Comparison of ENCODE assay signal across 16 cellular contexts in genomic region chr17:58648236-58648635, GRCh38. TPM values are rescaled to one million over a fixed set of nuclear protein-coding genes. Genes with fewer than 3 reads are reported as not detected.
A peak's percentile ranks its signal among the peaks of the same experiment; 100 is the strongest.
DNase-seq lines count a peak whose midpoint lies in the region; ATAC-seq lines count a peak whose summit lies in the region.
"Had no signal": no experiment of that assay in that cellular context is flagged by ENCODE, and none has a peak within 500 bp of the region (broad histone marks: within the 10 kb centered on the region; RNA-seq: fewer than 3 reads in every experiment).

No MANE protein-coding gene starts in this region.

- H3K9me3 ChIP-seq in SJCRH30 (replicated peaks): no peaks in the 10 kb centered on the region
- H3K9me3 ChIP-seq: HAP-1 had no signal

- no peak overlapping the region for H3K4me3 ChIP-seq in SJCRH30
- H3K4me3 ChIP-seq: HAP-1, PC-9 had no signal

- DNase-seq in activated naive CD4-positive, alpha-beta T cell treated with anti-CD3 and anti-CD28 coated beads, Interleukin-2, amount 50 U/mL, for 72 hours (ENCODE audit: low spot score in 2 of 2): no peak
- DNase-seq in activated naive CD4-positive, alpha-beta T cell treated with Interleukin-2 at 50 U/mL for 16 hours: no peak
- DNase-seq in SJCRH30: peak; percentile 76 to 88
- DNase-seq in kidney glomerular epithelial cell (lab: John Stamatoyannopoulos, UW): peak; percentile 4
- no peak for DNase-seq in stimulated activated naive CD8-positive, alpha-beta T cell treated with anti-CD3 and anti-CD28 coated beads, Interleukin-15, Interleukin-2, amounts not matched to agents 100 U/mL and 50 U/mL, for 24 hours
- no peak for DNase-seq in NCI-H1092 (lab: John Stamatoyannopoulos, UW)
- DNase-seq in activated effector memory CD4-positive, alpha-beta T cell treated with anti-CD3 and anti-CD28 coated beads, Interleukin-2, amount 50 U/mL, for 16 hours: no peak
- DNase-seq: C1 segment of cervical spinal cord, GF-D8, KBM-7, NCI-H510A treated with DMSO at 0.1 percent for 48 hours, NCI-H82, PC-9 had no signal

- H3K27ac Mint-ChIP-seq in activated naive CD4-positive, alpha-beta T cell treated with anti-CD3 and anti-CD28 coated beads, Interleukin-2, amount 50 U/mL, for 72 hours: no peak overlapping the region

- no peaks in the 10 kb centered on the region for H3K27me3 ChIP-seq in SJCRH30

- H3K36me3 ChIP-seq in SJCRH30: no peaks in the 10 kb centered on the region
- H3K36me3 ChIP-seq: HAP-1 had no signal

- ATAC-seq in activated naive CD4-positive, alpha-beta T cell treated with anti-CD3 and anti-CD28 coated beads, Interleukin-2, amount 50 U/mL, for 72 hours: peak; percentile 40 to 50
- peak; percentile 52 for ATAC-seq in stimulated activated naive CD8-positive, alpha-beta T cell treated with anti-CD3 and anti-CD28 coated beads, Interleukin-15, Interleukin-2, amounts not matched to agents 100 U/mL and 50 U/mL, for 24 hours
- no peak for ATAC-seq in GM19463 (IDR thresholded peaks at IDR 0.05; ENCODE audit: unreplicated experiment)

- H3K36me3 Mint-ChIP-seq in activated naive CD4-positive, alpha-beta T cell treated with anti-CD3 and anti-CD28 coated beads, Interleukin-2, amount 50 U/mL, for 72 hours: no peaks in the 10 kb centered on the region

- peaks cover 10% of the 10 kb centered on the region for H3K4me1 ChIP-seq in SJCRH30
- H3K4me1 ChIP-seq: HAP-1 had no signal

- peak overlapping the region; percentile 88 for H3K27ac ChIP-seq in SJCRH30
- H3K27ac ChIP-seq: HL-60, PC-9 had no signal

- H3K9me3 Mint-ChIP-seq in activated naive CD4-positive, alpha-beta T cell treated with anti-CD3 and anti-CD28 coated beads, Interleukin-2, amount 50 U/mL, for 72 hours: no peaks in the 10 kb centered on the region

RNA-seq across cellular contexts. Expression of gene TEX14, which starts 43.6 kb away (rescaled TPM):
- under 1 TPM; 0.18 to 0.98 TPM for total RNA-seq in activated naive CD4-positive, alpha-beta T cell treated with anti-CD3 and anti-CD28 coated beads, Interleukin-2, amount 50 U/mL, for 72 hours
- 2.4 and 3.4 TPM in 2 replicates for total RNA-seq in SJCRH30 (2014; rRNA removed; shearing (Covaris generic))

RNA-seq across cellular contexts. Expression of gene RAD51C, which starts 44.2 kb away (rescaled TPM):
- 10 to 100 TPM; 73.7 to 85.5 TPM for total RNA-seq in activated naive CD4-positive, alpha-beta T cell treated with anti-CD3 and anti-CD28 coated beads, Interleukin-2, amount 50 U/mL, for 72 hours
- total RNA-seq in SJCRH30 (2014; rRNA removed; shearing (Covaris generic)): 71.5 and 91.2 TPM in 2 replicates

Comparison
In these comparisons a context has a peak if more than half of its experiments do, and no peak if none do; other contexts are left out.
1. DNase-seq: peak in SJCRH30 (2 of 2) and kidney glomerular epithelial cell (single experiment); none in activated naive CD4-positive, alpha-beta T cell treated with anti-CD3 and anti-CD28 coated beads, Interleukin-2, amount 50 U/mL, for 72 hours (0 of 2), activated naive CD4-positive, alpha-beta T cell treated with Interleukin-2 at 50 U/mL for 16 hours (single experiment), stimulated activated naive CD8-positive, alpha-beta T cell treated with anti-CD3 and anti-CD28 coated beads, Interleukin-15, Interleukin-2, amounts not matched to agents 100 U/mL and 50 U/mL, for 24 hours (single experiment), NCI-H1092 (single experiment) and activated effector memory CD4-positive, alpha-beta T cell treated with anti-CD3 and anti-CD28 coated beads, Interleukin-2, amount 50 U/mL, for 16 hours (single experiment).